22 cellular contexts compared by ENCODE assay signal in the genomic region with DNA sequence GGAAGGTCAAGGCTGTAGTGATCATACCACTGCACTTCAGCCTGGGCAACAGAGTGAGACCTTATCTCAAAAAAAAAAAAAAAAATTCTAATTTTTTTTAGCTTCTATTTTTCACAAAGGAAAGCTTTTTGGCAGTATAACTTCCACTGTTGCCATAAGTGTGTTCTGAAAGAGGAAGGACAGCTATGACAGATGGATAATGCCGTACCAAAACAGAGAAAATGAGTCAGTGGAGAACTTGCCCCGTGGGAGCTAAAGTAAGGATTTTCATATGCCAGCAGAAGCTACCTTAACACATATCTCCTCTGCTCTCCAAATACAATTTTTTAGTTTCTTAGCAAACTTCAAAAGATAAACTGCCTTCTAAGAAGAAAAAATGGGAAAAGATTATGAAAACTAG.
"Had no signal": no experiment of that assay in that cellular context is flagged by ENCODE, and none has a peak within 500 bp of the region (broad histone marks: within the 10 kb centered on the region; RNA-seq: fewer than 3 reads in every experiment).

No MANE protein-coding gene starts in this region.

- H3K4me1 Mint-ChIP-seq: activated CD4-positive, alpha-beta memory T cell treated with anti-CD3 and anti-CD28 coated beads, Interleukin-2, amount 10 ng/mL, durations not matched to agents 7 days and 5 days; activated CD8-positive, alpha-beta memory T cell treated with anti-CD3 and anti-CD28 coated beads, Interleukin-2, amount 10 ng/mL, durations not matched to agents 7 days and 5 days; activated naive CD8-positive, alpha-beta T cell treated with anti-CD3 and anti-CD28 coated beads, Interleukin-2, amount 10 ng/mL, durations not matched to agents 7 days and 5 days; central memory CD8-positive, alpha-beta T cell; immature natural killer cell; naive B cell had no signal

- ATAC-seq: activated CD8-positive, alpha-beta memory T cell treated with anti-CD3 and anti-CD28 coated beads, Interleukin-2, amount 10 ng/mL, durations not matched to agents 7 days and 5 days; WTC11 had no signal

- DNase-seq: activated CD4-positive, alpha-beta memory T cell treated with anti-CD3 and anti-CD28 coated beads, Interleukin-2, amount 10 ng/mL, durations not matched to agents 7 days and 5 days; activated CD4-positive, alpha-beta T cell treated with anti-CD3 and anti-CD28 coated beads for 4 hours; activated CD8-positive, alpha-beta memory T cell treated with anti-CD3 and anti-CD28 coated beads, Interleukin-2, amount 10 ng/mL, durations not matched to agents 7 days and 5 days; activated naive CD4-positive, alpha-beta T cell; activated naive CD8-positive, alpha-beta T cell treated with anti-CD3 and anti-CD28 coated beads, Interleukin-2, amount 10 ng/mL, durations not matched to agents 7 days and 5 days; brain microvascular endothelial cell; colonic mucosa; erythroblast; immature natural killer cell; kidney glomerular epithelial cell; left ventricle myocardium inferior; naive B cell; ovary; right lobe of liver; small intestine; stimulated activated CD4-positive, alpha-beta T cell treated with anti-CD3 and anti-CD28 coated beads, Interleukin-15, amount 100 ng/mL, for 24 hours; stimulated activated CD4-positive, alpha-beta T cell treated with anti-CD3 and anti-CD28 coated beads, Interleukin-2, amount 100 ng/mL, for 48 hours; upper lobe of left lung had no signal

- H3K4me1 ChIP-seq: colonic mucosa, right lobe of liver had no signal

- H3K27me3 ChIP-seq: brain microvascular endothelial cell, colonic mucosa, ovary, right lobe of liver, upper lobe of left lung had no signal

- H3K36me3 Mint-ChIP-seq: activated CD8-positive, alpha-beta memory T cell treated with anti-CD3 and anti-CD28 coated beads, Interleukin-2, amount 10 ng/mL, durations not matched to agents 7 days and 5 days; activated naive CD8-positive, alpha-beta T cell treated with anti-CD3 and anti-CD28 coated beads, Interleukin-2, amount 10 ng/mL, durations not matched to agents 7 days and 5 days; immature natural killer cell; naive B cell had no signal

- H3K27me3 Mint-ChIP-seq: activated CD4-positive, alpha-beta memory T cell treated with anti-CD3 and anti-CD28 coated beads, Interleukin-2, amount 10 ng/mL, durations not matched to agents 7 days and 5 days; activated CD8-positive, alpha-beta memory T cell treated with anti-CD3 and anti-CD28 coated beads, Interleukin-2, amount 10 ng/mL, durations not matched to agents 7 days and 5 days; central memory CD8-positive, alpha-beta T cell; naive B cell had no signal

- H3K9me3 Mint-ChIP-seq: activated CD4-positive, alpha-beta memory T cell treated with anti-CD3 and anti-CD28 coated beads, Interleukin-2, amount 10 ng/mL, durations not matched to agents 7 days and 5 days; activated naive CD8-positive, alpha-beta T cell treated with anti-CD3 and anti-CD28 coated beads, Interleukin-2, amount 10 ng/mL, durations not matched to agents 7 days and 5 days; central memory CD8-positive, alpha-beta T cell; immature natural killer cell; naive B cell; T-helper 2 cell treated with Interferon-gamma antibody and Interleukin-4, amounts not matched to agents 5 μg/mL and 100 μg/mL, for 36 hours; WTC11 had no signal

- H3K27ac Mint-ChIP-seq: activated CD4-positive, alpha-beta memory T cell treated with anti-CD3 and anti-CD28 coated beads, Interleukin-2, amount 10 ng/mL, durations not matched to agents 7 days and 5 days; activated CD8-positive, alpha-beta memory T cell treated with anti-CD3 and anti-CD28 coated beads, Interleukin-2, amount 10 ng/mL, durations not matched to agents 7 days and 5 days; activated naive CD8-positive, alpha-beta T cell treated with anti-CD3 and anti-CD28 coated beads, Interleukin-2, amount 10 ng/mL, durations not matched to agents 7 days and 5 days; immature natural killer cell; naive B cell; T-helper 2 cell treated with Interferon-gamma antibody and Interleukin-4, amounts not matched to agents 5 μg/mL and 100 μg/mL, for 36 hours; WTC11 had no signal

- H3K36me3 ChIP-seq: colonic mucosa, ovary had no signal

- H3K4me3 Mint-ChIP-seq: activated CD4-positive, alpha-beta memory T cell treated with anti-CD3 and anti-CD28 coated beads, Interleukin-2, amount 10 ng/mL, durations not matched to agents 7 days and 5 days; activated CD8-positive, alpha-beta memory T cell treated with anti-CD3 and anti-CD28 coated beads, Interleukin-2, amount 10 ng/mL, durations not matched to agents 7 days and 5 days; activated naive CD8-positive, alpha-beta T cell treated with anti-CD3 and anti-CD28 coated beads, Interleukin-2, amount 10 ng/mL, durations not matched to agents 7 days and 5 days; central memory CD8-positive, alpha-beta T cell; immature natural killer cell; naive B cell; T-helper 2 cell treated with Interferon-gamma antibody and Interleukin-4, amounts not matched to agents 5 μg/mL and 100 μg/mL, for 36 hours; WTC11 had no signal

- H3K27ac ChIP-seq: brain microvascular endothelial cell, colonic mucosa, ovary, right lobe of liver, thoracic aorta had no signal

- H3K4me3 ChIP-seq: colonic mucosa, left ventricle myocardium inferior, ovary, right lobe of liver, thoracic aorta, upper lobe of left lung had no signal

- H3K9me3 ChIP-seq: colonic mucosa, left ventricle myocardium inferior, ovary, right lobe of liver, thoracic aorta, upper lobe of left lung had no signal
